ENCODE assay signal across 16 cellular contexts in genomic region chr4:136183513-136183912, GRCh38.
"Had no signal": no experiment of that assay in that cellular context is flagged by ENCODE, and none has a peak within 500 bp of the region (broad histone marks: within the 10 kb centered on the region; RNA-seq: fewer than 3 reads in every experiment).

No MANE protein-coding gene starts in this region.

- DNase-seq: activated CD4-positive, alpha-beta memory T cell treated with anti-CD3 and anti-CD28 coated beads, Interleukin-2, amount 10 ng/mL, durations not matched to agents 7 days and 5 days; activated CD4-positive, alpha-beta T cell treated with anti-CD3 and anti-CD28 coated beads for 4 hours; activated T-cell treated with anti-CD3 and anti-CD28 coated beads, Interleukin-2, amount 50 U/mL, for 24 hours; adrenal gland; hippocampal formation; immature natural killer cell; occipital lobe; stimulated activated naive CD8-positive, alpha-beta T cell treated with anti-CD3 and anti-CD28 coated beads, Interleukin-15, Interleukin-2, amounts not matched to agents 100 U/mL and 50 U/mL, for 24 hours; T-helper 2 cell; trophoblast cell had no signal

- H3K27ac ChIP-seq: adrenal gland, suprapubic skin had no signal

- H3K4me3 ChIP-seq: adrenal gland, suprapubic skin had no signal

- H3K9me3 ChIP-seq: adrenal gland had no signal

- H3K27me3 Mint-ChIP-seq: activated CD4-positive, alpha-beta memory T cell treated with anti-CD3 and anti-CD28 coated beads, Interleukin-2, amount 10 ng/mL, durations not matched to agents 7 days and 5 days; activated naive CD4-positive, alpha-beta T cell treated with anti-CD3 and anti-CD28 coated beads, Interleukin-2, amount 50 U/mL, for 24 hours; activated T-cell treated with anti-CD3 and anti-CD28 coated beads, Interleukin-2, amount 50 U/mL, for 24 hours; progenitor cell of endocrine pancreas had no signal

- H3K27ac Mint-ChIP-seq: activated CD4-positive, alpha-beta memory T cell treated with anti-CD3 and anti-CD28 coated beads, Interleukin-2, amount 10 ng/mL, durations not matched to agents 7 days and 5 days; activated naive CD4-positive, alpha-beta T cell treated with anti-CD3 and anti-CD28 coated beads, Interleukin-2, amount 50 U/mL, for 24 hours; activated T-cell treated with anti-CD3 and anti-CD28 coated beads, Interleukin-2, amount 50 U/mL, for 24 hours; immature natural killer cell; nephron; progenitor cell of endocrine pancreas had no signal

- ATAC-seq: esophagus mucosa; sciatic nerve; stimulated activated naive CD8-positive, alpha-beta T cell treated with anti-CD3 and anti-CD28 coated beads, Interleukin-15, Interleukin-2, amounts not matched to agents 100 U/mL and 50 U/mL, for 24 hours had no signal

- H3K36me3 Mint-ChIP-seq: activated naive CD4-positive, alpha-beta T cell treated with anti-CD3 and anti-CD28 coated beads, Interleukin-2, amount 50 U/mL, for 24 hours; immature natural killer cell had no signal

- H3K4me1 Mint-ChIP-seq: activated CD4-positive, alpha-beta memory T cell treated with anti-CD3 and anti-CD28 coated beads, Interleukin-2, amount 10 ng/mL, durations not matched to agents 7 days and 5 days; activated naive CD4-positive, alpha-beta T cell treated with anti-CD3 and anti-CD28 coated beads, Interleukin-2, amount 50 U/mL, for 24 hours; immature natural killer cell; nephron had no signal

- H3K4me3 Mint-ChIP-seq: activated CD4-positive, alpha-beta memory T cell treated with anti-CD3 and anti-CD28 coated beads, Interleukin-2, amount 10 ng/mL, durations not matched to agents 7 days and 5 days; activated naive CD4-positive, alpha-beta T cell treated with anti-CD3 and anti-CD28 coated beads, Interleukin-2, amount 50 U/mL, for 24 hours; activated T-cell treated with anti-CD3 and anti-CD28 coated beads, Interleukin-2, amount 50 U/mL, for 24 hours; immature natural killer cell; nephron had no signal

- H3K27me3 ChIP-seq: adrenal gland, suprapubic skin had no signal

- H3K4me1 ChIP-seq: adrenal gland, suprapubic skin had no signal

- H3K36me3 ChIP-seq: adrenal gland, suprapubic skin had no signal
